In genomic region chr16:14263769-14264168, GRCh38 we compare ENCODE assay signal across 1 cellular context.
TF ChIP-seq lines count a peak whose summit lies in the region.

No MANE protein-coding gene starts in this region.

TF ChIP-seq in WTC11, 78 proteins besides CTCF, POLR2A, EP300 and RAD21 (continued from another document):
- TF ChIP-seq FOXJ3 (CRISPR knock-in tag; IDR thresholded peaks at IDR 0.05; ENCODE audit: borderline replicate concordance) (no peak), ZNF416 (CRISPR knock-in tag; IDR thresholded peaks at IDR 0.05) (no peak), NR1H2 (CRISPR knock-in tag; IDR thresholded peaks at IDR 0.05) (no peak), ATF3 (CRISPR knock-in tag; conservative IDR thresholded peaks at IDR 0.05) (no peak), ZNF512 (CRISPR knock-in tag; IDR thresholded peaks at IDR 0.05; ENCODE audit: borderline replicate concordance) (no peak), USF2 (CRISPR knock-in tag; IDR thresholded peaks at IDR 0.05) (no peak), NR2C2 (CRISPR knock-in tag; IDR thresholded peaks at IDR 0.05) (no peak)
- TF ChIP-seq, protein P1, sequence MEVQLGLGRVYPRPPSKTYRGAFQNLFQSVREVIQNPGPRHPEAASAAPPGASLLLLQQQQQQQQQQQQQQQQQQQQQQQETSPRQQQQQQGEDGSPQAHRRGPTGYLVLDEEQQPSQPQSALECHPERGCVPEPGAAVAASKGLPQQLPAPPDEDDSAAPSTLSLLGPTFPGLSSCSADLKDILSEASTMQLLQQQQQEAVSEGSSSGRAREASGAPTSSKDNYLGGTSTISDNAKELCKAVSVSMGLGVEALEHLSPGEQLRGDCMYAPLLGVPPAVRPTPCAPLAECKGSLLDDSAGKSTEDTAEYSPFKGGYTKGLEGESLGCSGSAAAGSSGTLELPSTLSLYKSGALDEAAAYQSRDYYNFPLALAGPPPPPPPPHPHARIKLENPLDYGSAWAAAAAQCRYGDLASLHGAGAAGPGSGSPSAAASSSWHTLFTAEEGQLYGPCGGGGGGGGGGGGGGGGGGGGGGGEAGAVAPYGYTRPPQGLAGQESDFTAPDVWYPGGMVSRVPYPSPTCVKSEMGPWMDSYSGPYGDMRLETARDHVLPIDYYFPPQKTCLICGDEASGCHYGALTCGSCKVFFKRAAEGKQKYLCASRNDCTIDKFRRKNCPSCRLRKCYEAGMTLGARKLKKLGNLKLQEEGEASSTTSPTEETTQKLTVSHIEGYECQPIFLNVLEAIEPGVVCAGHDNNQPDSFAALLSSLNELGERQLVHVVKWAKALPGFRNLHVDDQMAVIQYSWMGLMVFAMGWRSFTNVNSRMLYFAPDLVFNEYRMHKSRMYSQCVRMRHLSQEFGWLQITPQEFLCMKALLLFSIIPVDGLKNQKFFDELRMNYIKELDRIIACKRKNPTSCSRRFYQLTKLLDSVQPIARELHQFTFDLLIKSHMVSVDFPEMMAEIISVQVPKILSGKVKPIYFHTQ (CRISPR knock-in tag; IDR thresholded peaks at IDR 0.05): no peak
